Comparison of ENCODE assay signal across 20 cellular contexts in the genomic region with DNA sequence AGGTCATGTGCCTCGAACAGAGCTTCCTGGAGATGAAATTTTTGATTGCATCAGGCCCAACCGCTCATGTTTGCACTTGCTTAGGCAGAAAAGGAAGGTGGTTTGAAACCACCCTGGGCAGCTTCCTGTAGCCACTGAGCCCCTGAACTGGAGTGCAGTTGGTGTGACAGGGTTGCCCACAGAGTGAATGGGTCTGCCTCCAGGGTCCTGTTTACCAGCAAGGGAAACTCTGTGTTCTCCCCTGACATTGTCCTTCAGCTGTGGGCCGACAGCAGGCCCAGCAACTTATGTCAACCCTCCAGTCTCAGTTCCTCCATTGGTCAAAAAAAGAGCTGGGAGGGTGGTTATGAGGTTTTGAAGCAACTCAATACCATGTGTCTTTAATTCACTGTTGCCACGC.
DNase-seq lines count a peak whose midpoint lies in the region; ATAC-seq, FAIRE-seq and TF ChIP-seq lines count a peak whose summit lies in the region.
"Had no signal": no experiment of that assay in that cellular context is flagged by ENCODE, and none has a peak within 500 bp of the region (broad histone marks: within the 10 kb centered on the region; RNA-seq: fewer than 3 reads in every experiment).

No MANE protein-coding gene starts in this region.

- peak; percentile 68 for FAIRE-seq in bronchial epithelial cell (lab: Jason Lieb, UNC)
- FAIRE-seq: A204.1, G401.6, K562 had no signal

- no peak overlapping the region for H3K4me3 Mint-ChIP-seq in activated CD8-positive, alpha-beta T cell treated with anti-CD3 and anti-CD28 coated beads for 36 hours
- H3K4me3 Mint-ChIP-seq: CD4-positive, alpha-beta T cell; T-helper 2 cell treated with Interferon-gamma antibody and Interleukin-4, amounts not matched to agents 5 μg/mL and 100 μg/mL, for 36 hours had no signal

- no peak overlapping the region for H3K9ac ChIP-seq in BLaER1

- H3K4me1 Mint-ChIP-seq in activated CD8-positive, alpha-beta T cell treated with anti-CD3 and anti-CD28 coated beads for 36 hours (ENCODE audit: low read depth): no peaks in the 10 kb centered on the region

- H3K27ac ChIP-seq in BLaER1: no peak overlapping the region

- H4K20me1 ChIP-seq in BLaER1: no peaks in the 10 kb centered on the region

- no peak overlapping the region for H3K27ac Mint-ChIP-seq in activated CD8-positive, alpha-beta T cell treated with anti-CD3 and anti-CD28 coated beads for 36 hours
- H3K27ac Mint-ChIP-seq: CD4-positive, alpha-beta T cell; T-helper 2 cell treated with Interferon-gamma antibody and Interleukin-4, amounts not matched to agents 5 μg/mL and 100 μg/mL, for 36 hours had no signal

- H3K36me3 ChIP-seq in BLaER1: no peaks in the 10 kb centered on the region
- no peaks in the 10 kb centered on the region for H3K36me3 ChIP-seq in bronchial epithelial cell (ENCODE audit: control insufficient read depth, insufficient read depth, low read length)

- peak; percentile 52 for DNase-seq in Jurkat, Clone E6-1 (ENCODE audit: low read depth, low spot score)
- peak; percentile 53 for DNase-seq in NOMO-1 treated with DMSO at 0.1 percent for 48 hours (lab: John Stamatoyannopoulos, UW; ENCODE audit: unreplicated experiment)
- no peak for DNase-seq in bronchial epithelial cell (ENCODE audit: low read depth)
- no peak for DNase-seq in activated CD8-positive, alpha-beta T cell treated with anti-CD3 and anti-CD28 coated beads for 36 hours
- DNase-seq in middle frontal gyrus (ENCODE audit: extremely low spot score, low spot score): no peak
- DNase-seq in NCI-H2107 treated with DMSO at 0.1 percent for 48 hours (lab: John Stamatoyannopoulos, UW; ENCODE audit: unreplicated experiment): no peak
- DNase-seq in NCI-H2081 treated with DMSO at 0.1 percent for 48 hours (lab: John Stamatoyannopoulos, UW): no peak
- DNase-seq: Calu3; CD4-positive, alpha-beta T cell; GOT3; NCI-H187 treated with DMSO at 0.1 percent for 48 hours; NCI-H510A treated with DMSO at 0.1 percent for 48 hours; SHP77; SW 1271 had no signal

- CTCF ChIA-PET in activated CD8-positive, alpha-beta T cell treated with anti-CD3 and anti-CD28 coated beads for 36 hours (lab: Charles Lee): no interaction called here

- H3K27me3 ChIP-seq in BLaER1: no peaks in the 10 kb centered on the region
- no peaks in the 10 kb centered on the region for H3K27me3 ChIP-seq in bronchial epithelial cell (ENCODE audit: control insufficient read depth, insufficient read depth, low read length)

- intact Hi-C loops in activated CD8-positive, alpha-beta T cell treated with anti-CD3 and anti-CD28 coated beads for 36 hours (cut with micrococcal nuclease): no loop called here

- H3K4me2 ChIP-seq in BLaER1: peak overlapping the region; percentile 36

- no peaks in the 10 kb centered on the region for H3K9me3 ChIP-seq in BLaER1

- H3K4me3 ChIP-seq in BLaER1 (no peak overlapping the region), bronchial epithelial cell (ENCODE audit: low read depth, low read length) (no peak overlapping the region)
- H3K4me3 ChIP-seq in Jurkat, Clone E6-1 (ENCODE audit: low read length): no peak overlapping the region
- H3K4me3 ChIP-seq: K562 had no signal

- H3K9me3 Mint-ChIP-seq in activated CD8-positive, alpha-beta T cell treated with anti-CD3 and anti-CD28 coated beads for 36 hours: no peaks in the 10 kb centered on the region
- H3K9me3 Mint-ChIP-seq: CD4-positive, alpha-beta T cell; T-helper 2 cell treated with Interferon-gamma antibody and Interleukin-4, amounts not matched to agents 5 μg/mL and 100 μg/mL, for 36 hours had no signal

- POLR2A ChIA-PET in activated CD8-positive, alpha-beta T cell treated with anti-CD3 and anti-CD28 coated beads for 36 hours (lab: Charles Lee): no interaction called here

- no peak for TF ChIP-seq CTCF in bronchial epithelial cell (IDR thresholded peaks at IDR 0.05; ENCODE audit: insufficient read depth, low read length, severe bottlenecking)
- TF ChIP-seq CTCF in activated CD8-positive, alpha-beta T cell treated with anti-CD3 and anti-CD28 coated beads for 36 hours (IDR thresholded peaks at IDR 0.05): no peak

- H3K36me3 Mint-ChIP-seq in activated CD8-positive, alpha-beta T cell treated with anti-CD3 and anti-CD28 coated beads for 36 hours (ENCODE audit: low read depth): no peaks in the 10 kb centered on the region

- H3K27me3 Mint-ChIP-seq in activated CD8-positive, alpha-beta T cell treated with anti-CD3 and anti-CD28 coated beads for 36 hours: no peaks in the 10 kb centered on the region
- H3K27me3 Mint-ChIP-seq: CD4-positive, alpha-beta T cell had no signal

- ATAC-seq in activated CD8-positive, alpha-beta T cell treated with anti-CD3 and anti-CD28 coated beads for 36 hours: no peak
- ATAC-seq: K562, Panc1 had no signal

- peaks cover 11% of the 10 kb centered on the region for H3K4me1 ChIP-seq in BLaER1

Comparison
In these comparisons a context has a peak if more than half of its experiments do, and no peak if none do; other contexts are left out.
1. DNase-seq: peak in Jurkat, Clone E6-1 (single experiment) and NOMO-1 treated with DMSO at 0.1 percent for 48 hours (single experiment); none in bronchial epithelial cell (single experiment), activated CD8-positive, alpha-beta T cell treated with anti-CD3 and anti-CD28 coated beads for 36 hours (single experiment), middle frontal gyrus (single experiment), NCI-H2107 treated with DMSO at 0.1 percent for 48 hours (single experiment) and NCI-H2081 treated with DMSO at 0.1 percent for 48 hours (single experiment).